ENCODE assay signal across 8 cellular contexts in genomic region chr12:24947541-24948451, GRCh38. TPM values are rescaled to one million over a fixed set of nuclear protein-coding genes. Genes with fewer than 3 reads are reported as not detected.
A peak's percentile ranks its signal among the peaks of the same experiment; 100 is the strongest.
DNase-seq lines count a peak whose midpoint lies in the region; ATAC-seq and TF ChIP-seq lines count a peak whose summit lies in the region.

No MANE protein-coding gene starts in this region.

- intact Hi-C loops in activated CD4-positive, alpha-beta T cell treated with anti-CD3 and anti-CD28 coated beads, Interleukin-2, amount 10 ng/mL, durations not matched to agents 24 days and 14 days (cut with micrococcal nuclease) = loop anchor here (1.0 to 5.0 kb wide), 6 partner anchors 28 to 420 kb away; a partner anchor contains a TSS

- no peaks in the 10 kb centered on the region for H3K9me3 Mint-ChIP-seq in activated CD4-positive, alpha-beta T cell treated with anti-CD3 and anti-CD28 coated beads, Interleukin-2, amount 10 ng/mL, durations not matched to agents 24 days and 14 days
- no peaks in the 10 kb centered on the region for H3K9me3 Mint-ChIP-seq in stimulated activated naive B cell treated with anti-CD40 and anti-IgM and Interleukin-4, amounts not matched to agents 10 μg/mL and 1 μg/mL and 100 μg/mL, for 72 hours

- POLR2A ChIA-PET in SK-N-SH (lab: Yijun Ruan, JAX) = interaction anchor here (1.0 kb wide), 1 partner anchor 558 kb away, joined by 3 read pairs; no protein-coding TSS in a partner anchor

- H3K27me3 Mint-ChIP-seq in activated CD4-positive, alpha-beta T cell treated with anti-CD3 and anti-CD28 coated beads, Interleukin-2, amount 10 ng/mL, durations not matched to agents 24 days and 14 days = peaks cover 5% of the 10 kb centered on the region
- H3K27me3 Mint-ChIP-seq in stimulated activated naive B cell treated with anti-CD40 and anti-IgM and Interleukin-4, amounts not matched to agents 10 μg/mL and 1 μg/mL and 100 μg/mL, for 72 hours = peaks cover 0 to 3% of the 10 kb centered on the region in 2 donors

- peak overlapping the region; percentile 86 to 91 for H3K4me3 ChIP-seq in SK-N-SH (ENCODE audit: low read depth in 2 of 2, low read length in 1 of 2)

- peak overlapping the region; percentile 67 for H3K4me2 ChIP-seq in SK-N-SH

- H3K36me3 ChIP-seq in SK-N-SH (replicated peaks in 1 of 2; ENCODE audit: control insufficient read depth in 1 of 2, insufficient read depth in 2 of 2, low read length in 1 of 2) = peaks cover 13 to 25% of the 10 kb centered on the region in 2 experiments

- 0 out of 2 replicates have a peak, but pooled peaks cover 1% of the 10 kb centered on the region for H4K20me1 ChIP-seq in SK-N-SH (ENCODE audit: insufficient read depth)

- H3K27ac Mint-ChIP-seq in activated CD4-positive, alpha-beta T cell treated with anti-CD3 and anti-CD28 coated beads, Interleukin-2, amount 10 ng/mL, durations not matched to agents 24 days and 14 days = peak overlapping the region; percentile 93
- peak overlapping the region; percentile 97 for H3K27ac Mint-ChIP-seq in stimulated activated naive B cell treated with anti-CD40 and anti-IgM and Interleukin-4, amounts not matched to agents 10 μg/mL and 1 μg/mL and 100 μg/mL, for 72 hours

- TF ChIP-seq CTCF in SK-N-SH (IDR thresholded peaks at IDR 0.05) = no peak

- H3K9me3 ChIP-seq in SK-N-SH = no peaks in the 10 kb centered on the region

- CTCF ChIA-PET in SK-N-SH (lab: Yijun Ruan, JAX) = interaction anchor here (0.6 to 1.1 kb wide), 2 partner anchors 11 to 96 kb away, joined by 3 read pairs; no protein-coding TSS in a partner anchor

- peak overlapping the region; percentile 92 for H3K4me3 Mint-ChIP-seq in activated CD4-positive, alpha-beta T cell treated with anti-CD3 and anti-CD28 coated beads, Interleukin-2, amount 10 ng/mL, durations not matched to agents 24 days and 14 days
- H3K4me3 Mint-ChIP-seq in stimulated activated naive B cell treated with anti-CD40 and anti-IgM and Interleukin-4, amounts not matched to agents 10 μg/mL and 1 μg/mL and 100 μg/mL, for 72 hours = peak overlapping the region; percentile 95 to 98

- H3K9ac ChIP-seq in SK-N-SH = peak overlapping the region; percentile 96

- H3K4me1 Mint-ChIP-seq in activated CD4-positive, alpha-beta T cell treated with anti-CD3 and anti-CD28 coated beads, Interleukin-2, amount 10 ng/mL, durations not matched to agents 24 days and 14 days = peaks cover 50% of the 10 kb centered on the region
- H3K4me1 Mint-ChIP-seq in stimulated activated naive B cell treated with anti-CD40 and anti-IgM and Interleukin-4, amounts not matched to agents 10 μg/mL and 1 μg/mL and 100 μg/mL, for 72 hours = peaks cover 36 to 60% of the 10 kb centered on the region in 2 donors

- H3K9me2 ChIP-seq in SK-N-SH = no peaks in the 10 kb centered on the region

- H3F3A ChIP-seq in SK-N-SH (replicated peaks; ENCODE audit: insufficient read depth) = peaks cover 30% of the 10 kb centered on the region

- peaks cover 22 to 25% of the 10 kb centered on the region in 2 experiments for H3K4me1 ChIP-seq in SK-N-SH (ENCODE audit: control insufficient read depth in 1 of 2, insufficient read depth in 2 of 2, low read depth in 1 of 2, low read length in 1 of 2)

- peaks cover 13% of the 10 kb centered on the region for H3K36me3 Mint-ChIP-seq in activated CD4-positive, alpha-beta T cell treated with anti-CD3 and anti-CD28 coated beads, Interleukin-2, amount 10 ng/mL, durations not matched to agents 24 days and 14 days (ENCODE audit: low read depth)
- H3K36me3 Mint-ChIP-seq in stimulated activated naive B cell treated with anti-CD40 and anti-IgM and Interleukin-4, amounts not matched to agents 10 μg/mL and 1 μg/mL and 100 μg/mL, for 72 hours = peaks cover 6 to 14% of the 10 kb centered on the region in 2 donors

- WGBS in SK-N-SH (ENCODE audit: low lambda C conversion rate) = 9% methylated on average over 12 of the region's 12 CpGs

- no peak for TF ChIP-seq RAD21 in SK-N-SH (IDR thresholded peaks at IDR 0.05; ENCODE audit: low read length)

- no peak for DNase-seq in activated CD4-positive, alpha-beta T cell treated with anti-CD3 and anti-CD28 coated beads, Interleukin-2, amount 10 ng/mL, durations not matched to agents 24 days and 14 days
- DNase-seq in activated CD4-positive, alpha-beta T cell treated with anti-CD3 and anti-CD28 coated beads, Interleukin-2, amount 50 U/mL, for 4 hours = no peak
- DNase-seq in SK-N-SH = no peak
- peak; percentile 16 for DNase-seq in glomerular endothelial cell (ENCODE audit: extremely low read depth, low read depth, low spot score)
- no peak for DNase-seq in stimulated activated naive B cell treated with anti-CD40 and anti-IgM and Interleukin-4, amounts not matched to agents 10 μg/mL and 1 μg/mL and 100 μg/mL, for 72 hours
- no peak for DNase-seq in HPDE6-E6E7 (ENCODE audit: extremely low spot score)
- DNase-seq in T-helper 9 cell = no peak

- peak; percentile 29 to 40 for ATAC-seq in stimulated activated naive B cell treated with anti-CD40 and anti-IgM and Interleukin-4, amounts not matched to agents 10 μg/mL and 1 μg/mL and 100 μg/mL, for 72 hours (replicated peaks)
- ATAC-seq in HG03457 (IDR thresholded peaks at IDR 0.05; ENCODE audit: unreplicated experiment) = no peak

- H2AFZ ChIP-seq in SK-N-SH (ENCODE audit: low read depth) = peak overlapping the region; percentile 97

- no peaks in the 10 kb centered on the region for H3K27me3 ChIP-seq in SK-N-SH (ENCODE audit: insufficient read depth)

- H3K79me2 ChIP-seq in SK-N-SH (ENCODE audit: insufficient read depth) = peaks cover 60% of the 10 kb centered on the region

- peak overlapping the region; percentile 97 to 99 for H3K27ac ChIP-seq in SK-N-SH (ENCODE audit: low read depth in 2 of 2, low read length in 1 of 2)

- no peak for TF ChIP-seq EP300 in SK-N-SH (IDR thresholded peaks at IDR 0.05; ENCODE audit: borderline replicate concordance in 1 of 2, low read depth in 1 of 2, low read length in 1 of 2)

TF ChIP-seq in SK-N-SH, 30 proteins besides CTCF, POLR2A, EP300 and RAD21:
- TF ChIP-seq FOXM1 (IDR thresholded peaks at IDR 0.05; ENCODE audit: low read depth) (no peak), PBX3 (IDR thresholded peaks at IDR 0.05) (no peak), POLR2AphosphoS5 (IDR thresholded peaks at IDR 0.05; ENCODE audit: low read depth, low read length) (no peak), CHD2 (IDR thresholded peaks at IDR 0.05; ENCODE audit: low read length, partially characterized antibody) (no peak), TAF1 (IDR thresholded peaks at IDR 0.05; ENCODE audit: borderline replicate concordance, low read depth, low read length) (no peak), SIN3A (IDR thresholded peaks at IDR 0.05; ENCODE audit: borderline replicate concordance, low read depth, low read length) (no peak), TEAD4 (IDR thresholded peaks at IDR 0.05; ENCODE audit: borderline replicate concordance, insufficient read depth) (no peak), EZH2phosphoT487 (IDR thresholded peaks at IDR 0.05; ENCODE audit: borderline replicate concordance, low read depth) (no peak)
TF ChIP-seq in SK-N-SH: peak in this region for 0.

RNA-seq across cellular contexts. Expression of gene BCAT1, which starts 1.1 kb away (rescaled TPM):
- total RNA-seq in activated CD4-positive, alpha-beta T cell treated with anti-CD3 and anti-CD28 coated beads, Interleukin-2, amount 10 ng/mL, durations not matched to agents 24 days and 14 days = 49.7 and 51.9 TPM in 2 replicates
- polyA plus RNA-seq in SK-N-SH (2012; rRNA removed) = 7.7 and 9.1 TPM in 2 replicates
- polyA plus RNA-seq in SK-N-SH (2012; cell fraction: cytosol; rRNA removed) = 12.2 and 12.4 TPM in 2 replicates
- 7.0 and 12.2 TPM in 2 replicates for polyA plus RNA-seq in SK-N-SH (2012; cell fraction: nucleus; rRNA removed)
- 117 and 130 TPM in 2 replicates for total RNA-seq in glomerular endothelial cell
